In the genomic region with DNA sequence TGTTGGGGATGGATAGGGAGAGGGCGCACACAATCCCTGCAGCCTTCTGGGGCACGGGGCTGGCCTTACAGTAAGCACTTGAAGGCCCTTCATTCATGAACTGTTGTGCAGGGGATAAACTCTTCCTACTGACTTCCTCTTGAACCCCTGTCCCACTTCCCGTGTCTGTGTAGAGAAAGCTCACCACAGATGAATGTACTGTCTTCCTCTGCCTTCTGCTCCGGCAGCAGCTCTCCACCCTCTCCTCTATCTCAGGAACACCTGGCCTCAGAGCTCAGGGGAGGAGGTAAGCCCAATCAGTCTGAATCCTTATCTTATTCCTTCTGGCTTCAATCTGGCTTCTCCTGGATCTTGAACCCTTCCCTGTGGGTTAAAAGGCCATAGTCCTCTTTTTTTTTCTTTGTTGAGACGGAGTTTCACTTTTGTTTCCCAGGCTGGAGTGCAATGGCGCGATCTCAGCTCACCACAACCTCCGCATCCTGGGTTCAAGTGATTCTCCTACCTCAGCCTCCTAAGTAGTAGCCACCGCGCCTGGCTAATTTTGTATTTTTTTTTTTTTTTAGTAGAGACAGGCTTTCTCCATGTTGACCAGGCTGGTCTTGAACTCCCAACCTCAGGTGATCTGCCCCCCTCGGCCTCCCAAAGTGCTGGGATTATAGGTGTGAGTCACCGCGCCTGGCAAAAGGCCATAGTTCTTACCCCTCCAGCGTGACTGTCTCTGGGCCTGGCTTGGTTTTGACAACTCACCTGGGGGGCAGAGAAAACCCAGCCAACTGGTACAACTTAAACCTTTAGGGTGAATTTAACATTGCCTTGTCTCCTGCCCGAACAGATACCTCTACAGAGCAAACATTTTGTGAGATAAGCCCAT, we compare ENCODE assay signal across 14 cellular contexts. TPM values are rescaled to one million over a fixed set of nuclear protein-coding genes. Genes with fewer than 3 reads are reported as not detected.
DNase-seq lines count a peak whose midpoint lies in the region; ATAC-seq and TF ChIP-seq lines count a peak whose summit lies in the region.
"Had no signal": no experiment of that assay in that cellular context is flagged by ENCODE, and none has a peak within 500 bp of the region (broad histone marks: within the 10 kb centered on the region; RNA-seq: fewer than 3 reads in every experiment).

No MANE protein-coding gene starts in this region.

- no peaks in the 10 kb centered on the region for H3K27me3 Mint-ChIP-seq in activated naive CD4-positive, alpha-beta T cell treated with anti-CD3 and anti-CD28 coated beads, Interleukin-2, amount 50 U/mL, for 24 hours
- peaks cover 6% of the 10 kb centered on the region for H3K27me3 Mint-ChIP-seq in progenitor cell of endocrine pancreas

- H3K4me3 Mint-ChIP-seq in activated naive CD4-positive, alpha-beta T cell treated with anti-CD3 and anti-CD28 coated beads, Interleukin-2, amount 50 U/mL, for 24 hours: peak overlapping the region; percentile 87
- H3K4me3 Mint-ChIP-seq in progenitor cell of endocrine pancreas (ENCODE audit: low read depth): no peak overlapping the region
- H3K4me3 Mint-ChIP-seq: HFFc6 had no signal

- no peak overlapping the region for H3K4me3 ChIP-seq in WERI-Rb-1 (ENCODE audit: low read depth, low read length)

- intact Hi-C loops in posterior vena cava (cut with DNase I): no loop called here

- H3K27ac Mint-ChIP-seq in activated naive CD4-positive, alpha-beta T cell treated with anti-CD3 and anti-CD28 coated beads, Interleukin-2, amount 50 U/mL, for 24 hours: peak overlapping the region; percentile 95
- peak overlapping the region; percentile 76 for H3K27ac Mint-ChIP-seq in progenitor cell of endocrine pancreas
- H3K27ac Mint-ChIP-seq: HFFc6 had no signal

- H3K27ac ChIP-seq in KOPT-K1 (ENCODE audit: low read depth, low read length, poor library complexity, severe bottlenecking): peak overlapping the region; percentile 58
- H3K27ac ChIP-seq in WERI-Rb-1: peak overlapping the region; percentile 34

- H3K9me3 ChIP-seq in KOPT-K1 (ENCODE audit: insufficient read depth, low read length, poor library complexity, severe bottlenecking) (no peaks in the 10 kb centered on the region), WERI-Rb-1 (ENCODE audit: severe bottlenecking) (no peaks in the 10 kb centered on the region)

- H3K27me3 ChIP-seq in WERI-Rb-1 (ENCODE audit: insufficient read depth, low read depth, severe bottlenecking): no peaks in the 10 kb centered on the region

- H3K9me3 Mint-ChIP-seq in activated naive CD4-positive, alpha-beta T cell treated with anti-CD3 and anti-CD28 coated beads, Interleukin-2, amount 50 U/mL, for 24 hours: no peaks in the 10 kb centered on the region
- peaks cover 3% of the 10 kb centered on the region for H3K9me3 Mint-ChIP-seq in progenitor cell of endocrine pancreas (ENCODE audit: low read depth)
- H3K9me3 Mint-ChIP-seq: HFFc6 had no signal

- ATAC-seq in HG02852 (IDR thresholded peaks at IDR 0.05; ENCODE audit: unreplicated experiment) (no peak), HG02610 (IDR thresholded peaks at IDR 0.05; ENCODE audit: unreplicated experiment) (no peak)
- ATAC-seq: Panc1 had no signal

- no peaks in the 10 kb centered on the region for H3K36me3 Mint-ChIP-seq in activated naive CD4-positive, alpha-beta T cell treated with anti-CD3 and anti-CD28 coated beads, Interleukin-2, amount 50 U/mL, for 24 hours
- H3K36me3 Mint-ChIP-seq in progenitor cell of endocrine pancreas (ENCODE audit: insufficient read depth): no peaks in the 10 kb centered on the region

- TF ChIP-seq CTCF in WERI-Rb-1 (IDR thresholded peaks at IDR 0.05; ENCODE audit: low read depth, low read length) (no peak), progenitor cell of endocrine pancreas (IDR thresholded peaks at IDR 0.05; ENCODE audit: unreplicated experiment) (no peak)

- H3K36me3 ChIP-seq in KOPT-K1 (ENCODE audit: insufficient read depth, low read length) (no peaks in the 10 kb centered on the region), WERI-Rb-1 (no peaks in the 10 kb centered on the region)

- DNase-seq in WERI-Rb-1 (no peak), progenitor cell of endocrine pancreas (ENCODE audit: low spot score, unreplicated experiment) (no peak), posterior vena cava (ENCODE audit: low spot score) (no peak)
- DNase-seq: activated gamma-delta T cell treated with Interleukin-2 at 50 U/mL for 16 hours, HFFc6, IMR-90, midbrain, posterior cingulate gyrus, substantia nigra had no signal

- H3K4me1 Mint-ChIP-seq in activated naive CD4-positive, alpha-beta T cell treated with anti-CD3 and anti-CD28 coated beads, Interleukin-2, amount 50 U/mL, for 24 hours: peaks cover 43% of the 10 kb centered on the region
- H3K4me1 Mint-ChIP-seq in progenitor cell of endocrine pancreas (ENCODE audit: low read depth): no peaks in the 10 kb centered on the region

RNA-seq across cellular contexts. Expression of gene SLC52A1, which starts 7.2 kb away (rescaled TPM):
- total RNA-seq in progenitor cell of endocrine pancreas (not detected in 2 replicates), posterior vena cava (under 1 TPM in 1 of 2 donors, not detected in 1; 0.14 TPM)
- total RNA-seq: IMR-90 had no signal

RNA-seq across cellular contexts. Expression of gene ZFP3, which starts 35.9 kb away (rescaled TPM):
- total RNA-seq in progenitor cell of endocrine pancreas (0.98 and 1.3 TPM in 2 replicates), posterior vena cava (1 to 10 TPM; 4.1 to 4.6 TPM)

RNA-seq across cellular contexts. Expression of gene KIF1C, which starts 44.6 kb away (rescaled TPM):
- 104 and 111 TPM in 2 replicates for total RNA-seq in progenitor cell of endocrine pancreas
- 100 to 1,000 TPM; 192 to 254 TPM for total RNA-seq in posterior vena cava

RNA-seq across cellular contexts. Expression of gene INCA1, which starts 45.1 kb away (rescaled TPM):
- total RNA-seq in progenitor cell of endocrine pancreas (2.8 and 3.3 TPM in 2 replicates), posterior vena cava (1 to 10 TPM in 1 of 2 donors, under 1 TPM in 1; 0.60 to 1.3 TPM)

RNA-seq across cellular contexts. Expression of gene CAMTA2, which starts 54.9 kb away (rescaled TPM):
- total RNA-seq in progenitor cell of endocrine pancreas (34.1 and 34.2 TPM in 2 replicates), posterior vena cava (10 to 100 TPM; 52.0 to 72.2 TPM)
